Comparison of ENCODE assay signal across 2 cellular contexts in genomic region chr1:209793711-209794110, GRCh38. TPM values are rescaled to one million over a fixed set of nuclear protein-coding genes. Genes with fewer than 3 reads are reported as not detected.
"Had no signal": no experiment of that assay in that cellular context is flagged by ENCODE, and none has a peak within 500 bp of the region (broad histone marks: within the 10 kb centered on the region; RNA-seq: fewer than 3 reads in every experiment).

No MANE protein-coding gene starts in this region.

RNA-seq across cellular contexts. Expression of gene TRAF3IP3, which starts 37.9 kb away (rescaled TPM):
- total RNA-seq: kidney epithelial cell, lung microvascular endothelial cell had no signal
